Comparison of ENCODE assay signal across 17 cellular contexts in genomic region chr1:238205045-238205662, GRCh38.
"Had no signal": no experiment of that assay in that cellular context is flagged by ENCODE, and none has a peak within 500 bp of the region (broad histone marks: within the 10 kb centered on the region; RNA-seq: fewer than 3 reads in every experiment).

No MANE protein-coding gene starts in this region.

- DNase-seq: effector memory CD4-positive, alpha-beta T cell; gastrocnemius medialis; glutamatergic neuron; islet precursor cell; left ventricle myocardium superior; mammary epithelial cell; naive thymus-derived CD8-positive, alpha-beta T cell; small intestine; stimulated activated CD4-positive, alpha-beta T cell treated with anti-CD3 and anti-CD28 coated beads, Interleukin-12 subunit alpha, Interleukin-12 subunit beta, amount 100 ng/mL, for 4 hours; stimulated activated naive CD8-positive, alpha-beta T cell treated with anti-CD3 and anti-CD28 coated beads, Interleukin-15, Interleukin-2, amounts not matched to agents 100 U/mL and 50 U/mL, for 24 hours; thyroid gland; upper lobe of left lung had no signal

- H3K27me3 ChIP-seq: esophagus muscularis mucosa, gastrocnemius medialis, neutrophil, right atrium auricular region, suprapubic skin, thyroid gland, upper lobe of left lung had no signal

- ATAC-seq: gastrocnemius medialis; left ventricle myocardium superior; naive thymus-derived CD8-positive, alpha-beta T cell; stimulated activated naive CD8-positive, alpha-beta T cell treated with anti-CD3 and anti-CD28 coated beads, Interleukin-15, Interleukin-2, amounts not matched to agents 100 U/mL and 50 U/mL, for 24 hours had no signal

- H3K9me3 ChIP-seq: gastrocnemius medialis, neutrophil, suprapubic skin, thyroid gland, upper lobe of left lung had no signal

- H3K4me3 ChIP-seq: esophagus muscularis mucosa, gastrocnemius medialis, right atrium auricular region, suprapubic skin, thyroid gland, upper lobe of left lung had no signal

- H3K36me3 ChIP-seq: esophagus muscularis mucosa, gastrocnemius medialis, neutrophil, right atrium auricular region, suprapubic skin, thyroid gland, upper lobe of left lung had no signal

- H3K27ac ChIP-seq: epithelial cell of prostate, esophagus muscularis mucosa, gastrocnemius medialis, neutrophil, right atrium auricular region, suprapubic skin, thyroid gland, upper lobe of left lung had no signal

- H3K4me1 ChIP-seq: esophagus muscularis mucosa, gastrocnemius medialis, right atrium auricular region, suprapubic skin, thyroid gland, upper lobe of left lung had no signal
